14 cellular contexts compared by ENCODE assay signal in genomic region chr22:49417833-49418232, GRCh38.
DNase-seq lines count a peak whose midpoint lies in the region; ATAC-seq lines count a peak whose summit lies in the region.
"Had no signal": no experiment of that assay in that cellular context is flagged by ENCODE, and none has a peak within 500 bp of the region (broad histone marks: within the 10 kb centered on the region; RNA-seq: fewer than 3 reads in every experiment).

No MANE protein-coding gene starts in this region.

- no peaks in the 10 kb centered on the region for H3K79me2 ChIP-seq in Karpas-422 (ENCODE audit: low read length)

- H2BK12ac ChIP-seq in neuronal stem cell (ENCODE audit: low read length) = no peak overlapping the region

- H3K36me3 ChIP-seq in neuronal stem cell (replicated peaks in 1 of 2; ENCODE audit: control insufficient read depth in 2 of 2, insufficient read depth in 2 of 2, low read length in 2 of 2) (no peaks in the 10 kb centered on the region), Karpas-422 (ENCODE audit: insufficient read depth, low read length) (no peaks in the 10 kb centered on the region)
- no peaks in the 10 kb centered on the region for H3K36me3 ChIP-seq in effector memory CD4-positive, alpha-beta T cell (ENCODE audit: control insufficient read depth, insufficient read depth, low read length)
- H3K36me3 ChIP-seq: BLaER1 had no signal

- H2AFZ ChIP-seq in neuronal stem cell (ENCODE audit: low read length) (no peak overlapping the region), Karpas-422 (ENCODE audit: low read length) (no peak overlapping the region)

- peak overlapping the region; percentile 59 for H2AK5ac ChIP-seq in neuronal stem cell (ENCODE audit: low read depth, low read length)

- no peak overlapping the region for H2BK15ac ChIP-seq in neuronal stem cell (ENCODE audit: low read length)

- ATAC-seq in Right ventricle myocardium inferior = no peak
- ATAC-seq: HepG2 had no signal

- no peak overlapping the region for H3K4me3 ChIP-seq in neuronal stem cell (ENCODE audit: low read length in 2 of 2)
- no peak overlapping the region for H3K4me3 ChIP-seq in Karpas-422 (ENCODE audit: low read length)
- H3K4me3 ChIP-seq in effector memory CD4-positive, alpha-beta T cell (ENCODE audit: insufficient read depth, low read depth, low read length, poor library complexity, severe bottlenecking) = no peak overlapping the region
- H3K4me3 ChIP-seq: BLaER1 had no signal

- H3K4me1 ChIP-seq in neuronal stem cell (ENCODE audit: control insufficient read depth in 2 of 2, insufficient read depth in 1 of 2, low read depth in 1 of 2, low read length in 2 of 2) = peaks cover 0 to 4% of the 10 kb centered on the region in 2 donors
- peaks cover 59% of the 10 kb centered on the region for H3K4me1 ChIP-seq in Karpas-422 (ENCODE audit: low read length)
- H3K4me1 ChIP-seq in effector memory CD4-positive, alpha-beta T cell (ENCODE audit: control insufficient read depth, insufficient read depth, low read length, poor library complexity, severe bottlenecking) = no peaks in the 10 kb centered on the region
- H3K4me1 ChIP-seq: BLaER1 had no signal

- H3K23ac ChIP-seq in neuronal stem cell (ENCODE audit: low read depth, low read length, poor library complexity) = no peak overlapping the region

- intact Hi-C loops in cardiac septum (cut with DNase I) (no loop called here), Right ventricle myocardium inferior (cut with DNase I) (no loop called here)

- no CpG with 5 or more reads among the region's 13 CpGs for WGBS in neuronal stem cell (ENCODE audit: extremely low coverage in 2 of 2, insufficient read length in 2 of 2, insufficient replicate concordance in 1 of 2), 2 donors

- DNase-seq in cardiac septum (ENCODE audit: low spot score) (peak; percentile 19), Right ventricle myocardium inferior (ENCODE audit: missing footprints) (no peak), islet precursor cell (peak; percentile 47), neuronal stem cell (ENCODE audit: low spot score) (no peak), Karpas-422 (no peak), NCI-H1930 (lab: John Stamatoyannopoulos, UW) (no peak)
- no peak for DNase-seq in effector memory CD4-positive, alpha-beta T cell
- DNase-seq: 8988T; CD4-positive, alpha-beta memory T cell; DMS79 treated with DMSO at 0.1 percent for 48 hours; GF-D8; H9 had no signal

- H4K20me1 ChIP-seq in Karpas-422 (ENCODE audit: insufficient read depth, low read depth, low read length) = no peaks in the 10 kb centered on the region
- H4K20me1 ChIP-seq: BLaER1 had no signal

- H3K9me3 ChIP-seq in neuronal stem cell (replicated peaks in 1 of 2; ENCODE audit: control insufficient read depth in 2 of 2, insufficient read depth in 1 of 2, low read depth in 1 of 2, low read length in 2 of 2) (no peaks in the 10 kb centered on the region), Karpas-422 (ENCODE audit: low read length) (no peaks in the 10 kb centered on the region)
- no peaks in the 10 kb centered on the region for H3K9me3 ChIP-seq in effector memory CD4-positive, alpha-beta T cell (ENCODE audit: control insufficient read depth, low read length)

- H4K8ac ChIP-seq in neuronal stem cell (ENCODE audit: low read depth, low read length) = no peak overlapping the region

- no peak overlapping the region for H4K91ac ChIP-seq in neuronal stem cell (ENCODE audit: low read depth, low read length, poor library complexity)

- H3K27me3 ChIP-seq in neuronal stem cell (ENCODE audit: control insufficient read depth in 3 of 3, insufficient read depth in 3 of 3, low read depth in 1 of 3, low read length in 3 of 3) (no peaks in the 10 kb centered on the region), Karpas-422 (ENCODE audit: low read length) (no peaks in the 10 kb centered on the region)
- no peaks in the 10 kb centered on the region for H3K27me3 ChIP-seq in effector memory CD4-positive, alpha-beta T cell (replicated peaks; ENCODE audit: control insufficient read depth, insufficient read depth, low read length, poor library complexity, severe bottlenecking)
- H3K27me3 ChIP-seq: BLaER1 had no signal

- H3K27ac ChIP-seq in neuronal stem cell (replicated peaks; ENCODE audit: low read length) (no peak overlapping the region), Karpas-422 (ENCODE audit: low read length) (no peak overlapping the region)
- H3K27ac ChIP-seq in effector memory CD4-positive, alpha-beta T cell (ENCODE audit: insufficient read depth, low read length, poor library complexity, severe bottlenecking) = no peak overlapping the region
- H3K27ac ChIP-seq: BLaER1 had no signal

- H3K14ac ChIP-seq in neuronal stem cell (ENCODE audit: low read length) = peak overlapping the region; percentile 67

- H2BK5ac ChIP-seq in neuronal stem cell (ENCODE audit: low read length) = no peak overlapping the region

- no peaks in the 10 kb centered on the region for H3K79me1 ChIP-seq in neuronal stem cell (ENCODE audit: low read depth, low read length)

- no peak overlapping the region for H3K9ac ChIP-seq in neuronal stem cell (ENCODE audit: low read depth, low read length, poor library complexity)
- H3K9ac ChIP-seq in Karpas-422 (ENCODE audit: low read length) = no peak overlapping the region
- H3K9ac ChIP-seq: BLaER1 had no signal

- H3K18ac ChIP-seq in neuronal stem cell (ENCODE audit: low read length) = no peak overlapping the region

- H3K4ac ChIP-seq in neuronal stem cell (ENCODE audit: low read length) = no peak overlapping the region

- H3K4me2 ChIP-seq in neuronal stem cell (ENCODE audit: insufficient read depth, low read length, poor library complexity, severe bottlenecking) (no peak overlapping the region), Karpas-422 (ENCODE audit: low read depth, low read length, poor library complexity, severe bottlenecking) (no peak overlapping the region)
- H3K4me2 ChIP-seq: BLaER1 had no signal

- H2BK120ac ChIP-seq in neuronal stem cell (ENCODE audit: low read depth, low read length) = no peak overlapping the region

- H3K9me2 ChIP-seq in Karpas-422 (replicated peaks; ENCODE audit: insufficient read depth, low read length) = no peaks in the 10 kb centered on the region

Comparison
In these comparisons a context has a peak if more than half of its experiments do, and no peak if none do; other contexts are left out.
1. DNase-seq: peak in cardiac septum (single experiment) and islet precursor cell (single experiment); none in Right ventricle myocardium inferior (single experiment), neuronal stem cell (single experiment), Karpas-422 (single experiment), effector memory CD4-positive, alpha-beta T cell (0 of 3) and NCI-H1930 (0 of 2).